In the genomic region with DNA sequence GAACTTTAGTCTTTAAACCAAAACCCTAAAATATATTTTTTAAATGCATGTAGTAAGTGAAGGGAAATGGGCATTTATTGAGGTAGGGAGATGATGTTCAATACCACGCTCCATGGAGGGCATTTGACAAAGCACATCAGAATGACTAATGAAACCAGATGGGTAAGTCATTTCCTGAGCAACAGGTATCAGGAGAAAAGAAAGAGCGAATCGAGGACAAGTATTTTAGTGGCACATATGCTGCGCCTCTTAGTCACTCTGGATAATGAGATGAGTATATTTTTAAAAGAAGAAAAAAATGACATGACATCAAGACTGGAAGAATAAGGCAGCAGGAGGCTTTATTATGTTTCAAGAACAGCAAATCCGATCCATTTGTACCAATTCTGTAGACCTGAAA, we compare ENCODE assay signal across 21 cellular contexts.
DNase-seq lines count a peak whose midpoint lies in the region; ATAC-seq, FAIRE-seq and TF ChIP-seq lines count a peak whose summit lies in the region.
"Had no signal": no experiment of that assay in that cellular context is flagged by ENCODE, and none has a peak within 500 bp of the region (broad histone marks: within the 10 kb centered on the region; RNA-seq: fewer than 3 reads in every experiment).

No MANE protein-coding gene starts in this region.

- H3K4me1 ChIP-seq in smooth muscle cell (ENCODE audit: low read depth) (peaks cover 22% of the 10 kb centered on the region), Caco-2 (peaks cover 12% of the 10 kb centered on the region)

- H3K27me3 Mint-ChIP-seq in activated naive CD4-positive, alpha-beta T cell treated with anti-CD3 and anti-CD28 coated beads, Interleukin-2, amount 10 ng/mL, durations not matched to agents 7 days and 5 days, result no peaks in the 10 kb centered on the region
- no peaks in the 10 kb centered on the region for H3K27me3 Mint-ChIP-seq in activated naive CD8-positive, alpha-beta T cell treated with anti-CD3 and anti-CD28 coated beads, Interleukin-2, amount 50 U/mL, for 24 hours
- no peaks in the 10 kb centered on the region for H3K27me3 Mint-ChIP-seq in Caco-2 (ENCODE audit: insufficient read depth, unreplicated experiment)

- DNase-seq in activated naive CD4-positive, alpha-beta T cell treated with anti-CD3 and anti-CD28 coated beads, Interleukin-2, amount 10 ng/mL, durations not matched to agents 7 days and 5 days, result no peak
- no peak for DNase-seq in activated naive CD4-positive, alpha-beta T cell treated with anti-CD3 and anti-CD28 coated beads, Interleukin-2, amount 50 U/mL, for 16 hours
- peak; percentile 26 for DNase-seq in RCC 7860 (ENCODE audit: low spot score)
- no peak for DNase-seq in activated naive CD8-positive, alpha-beta T cell treated with anti-CD3 and anti-CD28 coated beads, Interleukin-2, amount 50 U/mL, for 24 hours
- no peak for DNase-seq in smooth muscle cell (lab: John Stamatoyannopoulos, UW; ENCODE audit: unreplicated experiment)
- no peak for DNase-seq in LoVo (ENCODE audit: low spot score)
- no peak for DNase-seq in GM12892 (ENCODE audit: insufficient read length)
- no peak for DNase-seq in Caco-2
- DNase-seq: activated CD4-positive, alpha-beta T cell treated with anti-CD3 and anti-CD28 coated beads, Interleukin-2, amount 50 U/mL, for 4 hours; adrenal gland; erythroblast; H9; heart left ventricle; Karpas-422; kidney glomerular epithelial cell; mucosa of descending colon; NCI-H1694; NCI-H524; ovary; Peyer's patch had no signal

- no peak for TF ChIP-seq CTCF in smooth muscle cell (IDR thresholded peaks at IDR 0.05; ENCODE audit: borderline replicate concordance, insufficient read depth, poor library complexity, severe bottlenecking)
- no peak for TF ChIP-seq CTCF in Caco-2 (IDR thresholded peaks at IDR 0.05; ENCODE audit: insufficient read depth in 1 of 2, low read depth in 1 of 2, low read length in 1 of 2, severe bottlenecking in 1 of 2, unreplicated experiment in 1 of 2)

- peaks cover 10% of the 10 kb centered on the region for H3F3A ChIP-seq in smooth muscle cell (ENCODE audit: low read depth)

- peaks cover 9% of the 10 kb centered on the region for H3K36me3 Mint-ChIP-seq in activated naive CD4-positive, alpha-beta T cell treated with anti-CD3 and anti-CD28 coated beads, Interleukin-2, amount 10 ng/mL, durations not matched to agents 7 days and 5 days
- peaks cover 8% of the 10 kb centered on the region for H3K36me3 Mint-ChIP-seq in activated naive CD8-positive, alpha-beta T cell treated with anti-CD3 and anti-CD28 coated beads, Interleukin-2, amount 50 U/mL, for 24 hours (ENCODE audit: low read depth)
- no peaks in the 10 kb centered on the region for H3K36me3 Mint-ChIP-seq in Caco-2 (ENCODE audit: insufficient read depth, unreplicated experiment)

- H3K4me3 ChIP-seq in smooth muscle cell (no peak overlapping the region), Caco-2 (ENCODE audit: low read depth, low read length) (no peak overlapping the region)
- H3K4me3 ChIP-seq: adrenal gland, heart left ventricle, mucosa of descending colon, ovary, Peyer's patch, suprapubic skin had no signal

- H2AFZ ChIP-seq in smooth muscle cell (ENCODE audit: low read depth), result no peak overlapping the region

- H3K27me3 ChIP-seq in smooth muscle cell (ENCODE audit: low read depth) (no peaks in the 10 kb centered on the region), Caco-2 (replicated peaks; ENCODE audit: control insufficient read depth, insufficient read depth, low read length) (no peaks in the 10 kb centered on the region)
- H3K27me3 ChIP-seq: adrenal gland, heart left ventricle, ovary, Peyer's patch, suprapubic skin had no signal

- no peak for TF ChIP-seq POLR2A in GM12892 (IDR thresholded peaks at IDR 0.05; ENCODE audit: low read depth, low read length)

- CTCF ChIA-PET in activated naive CD4-positive, alpha-beta T cell treated with anti-CD3 and anti-CD28 coated beads, Interleukin-2, amount 10 ng/mL, durations not matched to agents 7 days and 5 days (lab: Charles Lee), result no interaction called here
- CTCF ChIA-PET in Caco-2 (lab: Charles Lee), result no interaction called here

- peak overlapping the region; percentile 75 for H3K27ac Mint-ChIP-seq in activated naive CD4-positive, alpha-beta T cell treated with anti-CD3 and anti-CD28 coated beads, Interleukin-2, amount 10 ng/mL, durations not matched to agents 7 days and 5 days
- H3K27ac Mint-ChIP-seq in activated naive CD8-positive, alpha-beta T cell treated with anti-CD3 and anti-CD28 coated beads, Interleukin-2, amount 50 U/mL, for 24 hours, result peak overlapping the region; percentile 87
- H3K27ac Mint-ChIP-seq in Caco-2 (ENCODE audit: unreplicated experiment), result no peak overlapping the region

- H3K4me3 Mint-ChIP-seq in activated naive CD4-positive, alpha-beta T cell treated with anti-CD3 and anti-CD28 coated beads, Interleukin-2, amount 10 ng/mL, durations not matched to agents 7 days and 5 days, result no peak overlapping the region
- H3K4me3 Mint-ChIP-seq in activated naive CD8-positive, alpha-beta T cell treated with anti-CD3 and anti-CD28 coated beads, Interleukin-2, amount 50 U/mL, for 24 hours, result peak overlapping the region; percentile 11
- no peak overlapping the region for H3K4me3 Mint-ChIP-seq in Caco-2 (ENCODE audit: unreplicated experiment)
- H3K4me3 Mint-ChIP-seq: H9 had no signal

- 85% methylated on average over 5 of the region's 5 CpGs for WGBS in smooth muscle cell (ENCODE audit: low lambda C conversion rate)

- ATAC-seq in activated naive CD8-positive, alpha-beta T cell treated with anti-CD3 and anti-CD28 coated beads, Interleukin-2, amount 50 U/mL, for 24 hours, result peak; percentile 98
- ATAC-seq: mucosa of descending colon had no signal

- no peaks in the 10 kb centered on the region for H3K9me3 ChIP-seq in smooth muscle cell (replicated peaks; ENCODE audit: low read depth)
- peaks cover 3% of the 10 kb centered on the region; the same call in 1 of the 2 replicates for H3K9me3 ChIP-seq in Caco-2
- H3K9me3 ChIP-seq: adrenal gland, ovary, Peyer's patch, suprapubic skin had no signal

- H3K36me3 ChIP-seq in smooth muscle cell (ENCODE audit: low read depth) (no peaks in the 10 kb centered on the region), Caco-2 (ENCODE audit: control insufficient read depth, insufficient read depth, low read length) (no peaks in the 10 kb centered on the region)
- H3K36me3 ChIP-seq: adrenal gland, heart left ventricle, ovary, Peyer's patch, suprapubic skin had no signal

- FAIRE-seq in RCC 7860 (lab: Jason Lieb, UNC) (no peak), GM12892 (lab: Jason Lieb, UNC) (no peak)

- intact Hi-C loops in Caco-2 (cut with micrococcal nuclease; ENCODE audit: unreplicated experiment), result no loop called here

- no peak overlapping the region for H3K9ac ChIP-seq in smooth muscle cell (ENCODE audit: low read depth)

- no peaks in the 10 kb centered on the region for H3K79me2 ChIP-seq in smooth muscle cell (ENCODE audit: low read depth)

- peaks cover 58% of the 10 kb centered on the region for H3K4me1 Mint-ChIP-seq in activated naive CD4-positive, alpha-beta T cell treated with anti-CD3 and anti-CD28 coated beads, Interleukin-2, amount 10 ng/mL, durations not matched to agents 7 days and 5 days
- H3K4me1 Mint-ChIP-seq in activated naive CD8-positive, alpha-beta T cell treated with anti-CD3 and anti-CD28 coated beads, Interleukin-2, amount 50 U/mL, for 24 hours, result peaks cover 73% of the 10 kb centered on the region
- peaks cover 15% of the 10 kb centered on the region for H3K4me1 Mint-ChIP-seq in Caco-2 (ENCODE audit: low read depth, unreplicated experiment)

- BruUV-seq in Caco-2 (replicated peaks; lab: Mats Ljungman, UMichigan), result no TSS peak

- POLR2A ChIA-PET in Caco-2 (lab: Charles Lee), result no interaction called here

- H3K4me2 ChIP-seq in smooth muscle cell, result no peak overlapping the region

- H3K27ac ChIP-seq in smooth muscle cell (ENCODE audit: low read depth), result peak overlapping the region; percentile 6
- H3K27ac ChIP-seq: adrenal gland, ovary, Peyer's patch, suprapubic skin had no signal

- peaks cover 12% of the 10 kb centered on the region for H3K9me3 Mint-ChIP-seq in activated naive CD4-positive, alpha-beta T cell treated with anti-CD3 and anti-CD28 coated beads, Interleukin-2, amount 10 ng/mL, durations not matched to agents 7 days and 5 days
- H3K9me3 Mint-ChIP-seq in activated naive CD8-positive, alpha-beta T cell treated with anti-CD3 and anti-CD28 coated beads, Interleukin-2, amount 50 U/mL, for 24 hours, result peaks cover 27% of the 10 kb centered on the region
- H3K9me3 Mint-ChIP-seq in Caco-2 (ENCODE audit: unreplicated experiment), result peaks cover 10% of the 10 kb centered on the region

- H4K20me1 ChIP-seq in smooth muscle cell (ENCODE audit: low read depth), result no peaks in the 10 kb centered on the region
